In genomic region chr22:21865041-21865440, GRCh38 we compare ENCODE assay signal across 8 cellular contexts. TPM values are rescaled to one million over a fixed set of nuclear protein-coding genes. Genes with fewer than 3 reads are reported as not detected.
DNase-seq lines count a peak whose midpoint lies in the region; ATAC-seq and TF ChIP-seq lines count a peak whose summit lies in the region.

No MANE protein-coding gene starts in this region.

- peaks cover 22% of the 10 kb centered on the region for H3K36me3 Mint-ChIP-seq in activated CD8-positive, alpha-beta memory T cell treated with anti-CD3 and anti-CD28 coated beads, Interleukin-2, amount 10 ng/mL, durations not matched to agents 7 days and 5 days
- H3K36me3 Mint-ChIP-seq in endothelial cell (ENCODE audit: low read depth, unreplicated experiment) = no peaks in the 10 kb centered on the region

- H3K27ac ChIP-seq in SJCRH30 = no peak overlapping the region

- H3K27ac Mint-ChIP-seq in activated CD8-positive, alpha-beta memory T cell treated with anti-CD3 and anti-CD28 coated beads, Interleukin-2, amount 10 ng/mL, durations not matched to agents 7 days and 5 days = no peak overlapping the region
- no peak overlapping the region for H3K27ac Mint-ChIP-seq in endothelial cell (ENCODE audit: unreplicated experiment)

- DNase-seq in activated CD8-positive, alpha-beta memory T cell treated with anti-CD3 and anti-CD28 coated beads, Interleukin-2, amount 10 ng/mL, durations not matched to agents 7 days and 5 days = no peak
- no peak for DNase-seq in activated CD8-positive, alpha-beta memory T cell treated with anti-CD3 and anti-CD28 coated beads, Interleukin-2, amount 50 U/mL, for 48 hours
- peak in 1 of 2 experiments; percentile 27 for DNase-seq in SJCRH30
- DNase-seq in endothelial cell (ENCODE audit: low spot score) = no peak
- peak; percentile 68 for DNase-seq in pons (ENCODE audit: low spot score)
- no peak for DNase-seq in DMS79 (lab: John Stamatoyannopoulos, UW)

- no peaks in the 10 kb centered on the region for H3K9me3 ChIP-seq in SJCRH30 (replicated peaks)

- H3K27me3 ChIP-seq in SJCRH30 = no peaks in the 10 kb centered on the region

- H3K9me3 Mint-ChIP-seq in activated CD8-positive, alpha-beta memory T cell treated with anti-CD3 and anti-CD28 coated beads, Interleukin-2, amount 10 ng/mL, durations not matched to agents 7 days and 5 days (ENCODE audit: low read depth) = no peaks in the 10 kb centered on the region
- H3K9me3 Mint-ChIP-seq in endothelial cell (ENCODE audit: unreplicated experiment) = no peaks in the 10 kb centered on the region

- peaks cover 50% of the 10 kb centered on the region for H3K4me1 Mint-ChIP-seq in activated CD8-positive, alpha-beta memory T cell treated with anti-CD3 and anti-CD28 coated beads, Interleukin-2, amount 10 ng/mL, durations not matched to agents 7 days and 5 days
- peaks cover 42% of the 10 kb centered on the region for H3K4me1 Mint-ChIP-seq in endothelial cell (ENCODE audit: unreplicated experiment)

- H3K27me3 Mint-ChIP-seq in activated CD8-positive, alpha-beta memory T cell treated with anti-CD3 and anti-CD28 coated beads, Interleukin-2, amount 10 ng/mL, durations not matched to agents 7 days and 5 days = peaks cover 6% of the 10 kb centered on the region
- peaks cover 11% of the 10 kb centered on the region for H3K27me3 Mint-ChIP-seq in endothelial cell (ENCODE audit: unreplicated experiment)

- H3K4me3 ChIP-seq in SJCRH30 = 0 out of 2 replicates have a peak overlapping the region, but pooled peaks have one; percentile 93

- H3K4me1 ChIP-seq in SJCRH30 = peaks cover 8% of the 10 kb centered on the region

- no peak for ATAC-seq in activated CD8-positive, alpha-beta memory T cell treated with anti-CD3 and anti-CD28 coated beads, Interleukin-2, amount 10 ng/mL, durations not matched to agents 7 days and 5 days
- no peak for ATAC-seq in GM21423 (IDR thresholded peaks at IDR 0.05; ENCODE audit: unreplicated experiment)
- ATAC-seq in GM18511 (IDR thresholded peaks at IDR 0.05; ENCODE audit: unreplicated experiment) = no peak

- CTCF ChIA-PET in activated CD8-positive, alpha-beta memory T cell treated with anti-CD3 and anti-CD28 coated beads, Interleukin-2, amount 10 ng/mL, durations not matched to agents 7 days and 5 days (lab: Charles Lee) = interaction anchor here (1.0 to 2.2 kb wide), 2 partner anchors 73 to 97 kb away, joined by 4 to 6 read pairs; no protein-coding TSS in a partner anchor

- 0 out of 2 replicates have a peak, but pooled peaks cover 4% of the 10 kb centered on the region for H3K36me3 ChIP-seq in SJCRH30

- H3K4me3 Mint-ChIP-seq in activated CD8-positive, alpha-beta memory T cell treated with anti-CD3 and anti-CD28 coated beads, Interleukin-2, amount 10 ng/mL, durations not matched to agents 7 days and 5 days = peak overlapping the region; percentile 24
- H3K4me3 Mint-ChIP-seq in endothelial cell (ENCODE audit: unreplicated experiment) = peak overlapping the region; percentile 63

- TF ChIP-seq CTCF in endothelial cell (IDR thresholded peaks at IDR 0.05; ENCODE audit: unreplicated experiment) = no peak

RNA-seq across cellular contexts. Expression of gene MAPK1, which starts 2.4 kb away (rescaled TPM):
- total RNA-seq in activated CD8-positive, alpha-beta memory T cell treated with anti-CD3 and anti-CD28 coated beads, Interleukin-2, amount 10 ng/mL, durations not matched to agents 7 days and 5 days = 100 to 1,000 TPM; 110 to 112 TPM
- total RNA-seq in SJCRH30 (2014; rRNA removed; shearing (Covaris generic)) = 97.9 and 98.8 TPM in 2 replicates
- total RNA-seq in endothelial cell (ENCODE audit: unreplicated experiment) = 119 TPM
